In the genomic region with DNA sequence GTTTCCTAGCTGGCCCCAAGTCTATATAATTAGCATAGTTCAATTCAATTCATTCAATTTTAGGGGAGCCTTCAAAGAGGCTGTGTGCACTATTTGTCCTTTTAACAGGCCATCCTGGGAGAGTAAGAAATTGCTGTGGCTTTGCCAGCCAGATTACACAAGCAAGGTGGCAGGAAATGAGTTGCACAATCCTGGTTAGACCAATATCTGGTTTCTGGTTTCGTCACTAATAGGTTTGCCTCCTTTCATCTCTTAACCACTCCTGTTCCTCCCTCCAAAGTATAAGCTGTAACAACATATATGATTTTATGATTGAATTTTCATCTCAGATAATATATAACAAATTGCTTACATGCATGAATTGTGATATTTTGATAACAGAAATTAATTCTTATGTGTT, we compare ENCODE assay signal across 12 cellular contexts.
A peak's percentile ranks its signal among the peaks of the same experiment; 100 is the strongest.
DNase-seq lines count a peak whose midpoint lies in the region; FAIRE-seq and TF ChIP-seq lines count a peak whose summit lies in the region.
"Had no signal": no experiment of that assay in that cellular context is flagged by ENCODE, and none has a peak within 500 bp of the region (broad histone marks: within the 10 kb centered on the region; RNA-seq: fewer than 3 reads in every experiment).

No MANE protein-coding gene starts in this region.

- H3K4me1 Mint-ChIP-seq in Calu3 (ENCODE audit: low read depth, unreplicated experiment) = peaks cover 22% of the 10 kb centered on the region
- no peaks in the 10 kb centered on the region for H3K4me1 Mint-ChIP-seq in activated CD4-positive, alpha-beta T cell treated with anti-CD3 and anti-CD28 coated beads, Interleukin-2, amount 10 ng/mL, durations not matched to agents 24 days and 14 days
- H3K4me1 Mint-ChIP-seq: activated B cell treated with CpG ODN at 0.5 μM for 24 hours had no signal

- intact Hi-C loops in Calu3 (cut with micrococcal nuclease; ENCODE audit: unreplicated experiment) = loop anchor here (5.0 kb wide), 1 partner anchor 84 kb away; a partner anchor contains a TSS
- intact Hi-C loops in activated CD4-positive, alpha-beta T cell treated with anti-CD3 and anti-CD28 coated beads, Interleukin-2, amount 10 ng/mL, durations not matched to agents 24 days and 14 days (cut with micrococcal nuclease) = no loop called here

- no peak overlapping the region for H3K9ac ChIP-seq in SK-N-MC (ENCODE audit: insufficient read length)

- no peaks in the 10 kb centered on the region for H3K36me3 ChIP-seq in SK-N-MC (ENCODE audit: insufficient read depth, low read length)

- peaks cover 2% of the 10 kb centered on the region for H3K9me3 Mint-ChIP-seq in Calu3 (ENCODE audit: low read depth, unreplicated experiment)
- H3K9me3 Mint-ChIP-seq in activated CD4-positive, alpha-beta T cell treated with anti-CD3 and anti-CD28 coated beads, Interleukin-2, amount 10 ng/mL, durations not matched to agents 24 days and 14 days = no peaks in the 10 kb centered on the region
- H3K9me3 Mint-ChIP-seq: activated B cell treated with CpG ODN at 0.5 μM for 24 hours had no signal

- BruUV-seq in Calu3 (replicated peaks; lab: Mats Ljungman, UMichigan) = no TSS peak

- FAIRE-seq in islet of Langerhans (lab: Jason Lieb, UNC) = peak; percentile 78
- FAIRE-seq: K562 had no signal

- no peak overlapping the region for H3K4me3 ChIP-seq in SK-N-MC
- H3K4me3 ChIP-seq: K562 had no signal

- H3K27ac ChIP-seq in SK-N-MC = no peak overlapping the region

- H3K27me3 Mint-ChIP-seq in Calu3 (ENCODE audit: unreplicated experiment) = no peaks in the 10 kb centered on the region
- H3K27me3 Mint-ChIP-seq in activated CD4-positive, alpha-beta T cell treated with anti-CD3 and anti-CD28 coated beads, Interleukin-2, amount 10 ng/mL, durations not matched to agents 24 days and 14 days = no peaks in the 10 kb centered on the region
- H3K27me3 Mint-ChIP-seq: activated B cell treated with CpG ODN at 0.5 μM for 24 hours, naive B cell had no signal

- DNase-seq in Calu3 (peak; percentile 57), Kasumi-1 (lab: John Stamatoyannopoulos, UW) (peak; percentile 85 to 90), SK-N-MC (ENCODE audit: low read depth, low spot score) (peak; percentile 70), HK-2 (ENCODE audit: unreplicated experiment) (no peak), AG20443 (ENCODE audit: low spot score) (no peak), amygdala (lab: John Stamatoyannopoulos, UW) (no peak)
- no peak for DNase-seq in activated CD4-positive, alpha-beta T cell treated with anti-CD3 and anti-CD28 coated beads, Interleukin-2, amount 10 ng/mL, durations not matched to agents 24 days and 14 days
- DNase-seq: activated B cell treated with CpG ODN at 0.5 μM for 24 hours, DMS79 treated with DMSO at 0.1 percent for 48 hours, naive B cell had no signal

- no peak for TF ChIP-seq CTCF in Calu3 (IDR thresholded peaks at IDR 0.05; ENCODE audit: unreplicated experiment)

- H3K9me3 ChIP-seq in SK-N-MC (ENCODE audit: low read depth, low read length) = no peaks in the 10 kb centered on the region

- no peak overlapping the region for H3K4me3 Mint-ChIP-seq in Calu3 (ENCODE audit: low read depth, unreplicated experiment)
- H3K4me3 Mint-ChIP-seq in activated CD4-positive, alpha-beta T cell treated with anti-CD3 and anti-CD28 coated beads, Interleukin-2, amount 10 ng/mL, durations not matched to agents 24 days and 14 days = no peak overlapping the region
- H3K4me3 Mint-ChIP-seq: activated B cell treated with CpG ODN at 0.5 μM for 24 hours, naive B cell had no signal

- CTCF ChIA-PET in Calu3 (lab: Charles Lee) = interaction anchor here (0.6 to 0.7 kb wide), 3 partner anchors 20 to 110 kb away, joined by 3 to 4 read pairs (median 3); no protein-coding TSS in a partner anchor

- no peaks in the 10 kb centered on the region for H3K36me3 Mint-ChIP-seq in Calu3 (ENCODE audit: insufficient read depth, unreplicated experiment)
- H3K36me3 Mint-ChIP-seq in activated CD4-positive, alpha-beta T cell treated with anti-CD3 and anti-CD28 coated beads, Interleukin-2, amount 10 ng/mL, durations not matched to agents 24 days and 14 days (ENCODE audit: low read depth) = no peaks in the 10 kb centered on the region
- H3K36me3 Mint-ChIP-seq: naive B cell had no signal

- H3K27ac Mint-ChIP-seq in Calu3 (ENCODE audit: unreplicated experiment) = no peak overlapping the region
- H3K27ac Mint-ChIP-seq in activated CD4-positive, alpha-beta T cell treated with anti-CD3 and anti-CD28 coated beads, Interleukin-2, amount 10 ng/mL, durations not matched to agents 24 days and 14 days = no peak overlapping the region
- H3K27ac Mint-ChIP-seq: activated B cell treated with CpG ODN at 0.5 μM for 24 hours, naive B cell had no signal

Comparison
In these comparisons a context has a peak if more than half of its experiments do, and no peak if none do; other contexts are left out.
1. DNase-seq: peak in Calu3 (single experiment), Kasumi-1 (2 of 2) and SK-N-MC (single experiment); none in HK-2 (single experiment), AG20443 (single experiment), activated CD4-positive, alpha-beta T cell treated with anti-CD3 and anti-CD28 coated beads, Interleukin-2, amount 10 ng/mL, durations not matched to agents 24 days and 14 days (single experiment) and amygdala (0 of 56).